Comparison of ENCODE assay signal across 30 cellular contexts in the genomic region with DNA sequence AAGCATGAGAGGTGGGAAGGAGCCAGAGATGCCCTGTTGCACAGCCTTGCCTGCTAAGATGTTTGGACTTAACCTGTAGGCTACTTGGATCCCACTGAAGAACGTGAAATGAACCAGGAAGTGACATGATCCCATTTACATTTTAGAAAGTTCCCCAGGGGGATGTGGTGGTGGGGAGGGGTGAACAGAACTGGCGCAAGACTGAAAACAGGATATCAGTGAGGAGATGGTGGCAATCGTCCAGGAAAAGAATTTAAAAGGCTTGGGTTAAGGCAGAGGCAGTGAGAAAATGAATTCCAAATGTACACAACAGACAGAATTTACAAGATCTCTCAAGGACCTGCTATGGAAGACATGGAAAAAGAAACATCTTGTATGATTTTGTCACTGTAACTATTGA. TPM values are rescaled to one million over a fixed set of nuclear protein-coding genes. Genes with fewer than 3 reads are reported as not detected.
DNase-seq lines count a peak whose midpoint lies in the region; ATAC-seq and TF ChIP-seq lines count a peak whose summit lies in the region.
"Had no signal": no experiment of that assay in that cellular context is flagged by ENCODE, and none has a peak within 500 bp of the region (broad histone marks: within the 10 kb centered on the region; RNA-seq: fewer than 3 reads in every experiment).

No MANE protein-coding gene starts in this region.

- intact Hi-C loops in PC-3 (cut with micrococcal nuclease), result no loop called here

- no peak for TF ChIP-seq CTCF in NB4 (IDR thresholded peaks at IDR 0.05; ENCODE audit: low read depth, low read length)
- TF ChIP-seq CTCF in choroid plexus epithelial cell (conservative IDR thresholded peaks at IDR 0.05; ENCODE audit: low read depth, low read length), result no peak
- TF ChIP-seq CTCF in PC-3 (conservative IDR thresholded peaks at IDR 0.05; ENCODE audit: low read depth, low read length), result no peak

- H3K9ac ChIP-seq in PC-3 (ENCODE audit: low read length), result no peak overlapping the region
- no peak overlapping the region for H3K9ac ChIP-seq in Karpas-422 (ENCODE audit: low read length)
- H3K9ac ChIP-seq: KMS-11 had no signal

- DNase-seq in EL (peak; percentile 8), NB4 (ENCODE audit: low read depth) (peak; percentile 68), choroid plexus epithelial cell (ENCODE audit: low read depth) (peak; percentile 75), iris pigment epithelial cell (ENCODE audit: low read depth) (peak; percentile 35), PC-3 (no peak), Karpas-422 (no peak)
- no peak for DNase-seq in activated naive CD4-positive, alpha-beta T cell treated with anti-CD3 and anti-CD28 coated beads, Interleukin-2, amount 50 U/mL, for 16 hours
- DNase-seq in stimulated activated CD8-positive, alpha-beta memory T cell treated with anti-CD3 and anti-CD28 coated beads, Interleukin-4, amount 100 ng/mL, for 48 hours, result no peak
- DNase-seq: activated B cell treated with CpG ODN at 0.5 μM for 24 hours; activated CD4-positive, alpha-beta T cell treated with anti-CD3 and anti-CD28 coated beads, Interleukin-2, amount 10 ng/mL, durations not matched to agents 7 days and 5 days; activated effector memory CD4-positive, alpha-beta T cell treated with Interleukin-2 at 50 U/mL for 16 hours; activated T-cell treated with anti-CD3 and anti-CD28 coated beads, Interleukin-2, amount 50 U/mL, for 1 hour; aorta; Calu3; effector memory CD4-positive, alpha-beta T cell; gastrocnemius medialis; NCI-H1417 treated with DMSO at 0.1 percent for 48 hours; NCI-H2081; Peyer's patch; SHP77 treated with DMSO at 0.1 percent for 48 hours; stimulated activated naive CD4-positive, alpha-beta T cell treated with Interleukin-2 at 50 U/mL for 16 hours; T1000 had no signal

- no peak for TF ChIP-seq POLR2A in NB4 (IDR thresholded peaks at IDR 0.05; ENCODE audit: extremely low read depth, insufficient read length)

- H4K20me1 ChIP-seq in PC-3 (ENCODE audit: low read length), result no peaks in the 10 kb centered on the region
- H4K20me1 ChIP-seq in Karpas-422 (ENCODE audit: insufficient read depth, low read depth, low read length), result no peaks in the 10 kb centered on the region

- POLR2A ChIA-PET in PC-3 (lab: Charles Lee; ENCODE audit: unreplicated experiment), result no interaction called here

- H3K27ac ChIP-seq in PC-3 (ENCODE audit: low read length) (no peak overlapping the region), Karpas-422 (ENCODE audit: low read length) (no peak overlapping the region)
- H3K27ac ChIP-seq: cardiac muscle cell, coronary artery, gastrocnemius medialis, KMS-11, Peyer's patch, right atrium auricular region had no signal

- no peak overlapping the region for H3K4me2 ChIP-seq in PC-3 (ENCODE audit: low read length)
- no peak overlapping the region for H3K4me2 ChIP-seq in Karpas-422 (ENCODE audit: low read depth, low read length, poor library complexity, severe bottlenecking)
- H3K4me2 ChIP-seq: KMS-11, smooth muscle cell had no signal

- no peaks in the 10 kb centered on the region for H3K9me3 ChIP-seq in PC-3 (ENCODE audit: low read length)
- no peaks in the 10 kb centered on the region for H3K9me3 ChIP-seq in Karpas-422 (ENCODE audit: low read length)
- H3K9me3 ChIP-seq: gastrocnemius medialis, Peyer's patch, right atrium auricular region had no signal

- BruUV-seq in PC-3 (replicated peaks; lab: Mats Ljungman, UMichigan), result no TSS peak

- H2AFZ ChIP-seq in PC-3 (ENCODE audit: low read length) (no peak overlapping the region), Karpas-422 (ENCODE audit: low read length) (no peak overlapping the region)

- no peaks in the 10 kb centered on the region for H3F3A ChIP-seq in PC-3 (ENCODE audit: low read length, unreplicated experiment)

- no peaks in the 10 kb centered on the region for H3K27me3 ChIP-seq in PC-3 (ENCODE audit: low read length)
- no peaks in the 10 kb centered on the region for H3K27me3 ChIP-seq in Karpas-422 (ENCODE audit: low read length)
- H3K27me3 ChIP-seq: cardiac muscle cell, gastrocnemius medialis, Peyer's patch, right atrium auricular region had no signal

- H3K9me2 ChIP-seq in PC-3 (replicated peaks; ENCODE audit: low read length) (no peaks in the 10 kb centered on the region), Karpas-422 (replicated peaks; ENCODE audit: insufficient read depth, low read length) (no peaks in the 10 kb centered on the region)

- CTCF ChIA-PET in PC-3 (lab: Charles Lee), result no interaction called here

- H3K4me1 ChIP-seq in PC-3 (ENCODE audit: insufficient read depth, low read length) (no peaks in the 10 kb centered on the region), Karpas-422 (ENCODE audit: low read length) (peaks cover 5% of the 10 kb centered on the region)
- H3K4me1 ChIP-seq: gastrocnemius medialis, Peyer's patch, right atrium auricular region had no signal

- H3K36me3 ChIP-seq in PC-3 (ENCODE audit: low read depth, low read length) (no peaks in the 10 kb centered on the region), Karpas-422 (ENCODE audit: insufficient read depth, low read length) (no peaks in the 10 kb centered on the region)
- H3K36me3 ChIP-seq: cardiac muscle cell, gastrocnemius medialis, Peyer's patch, right atrium auricular region had no signal

- H3K4me3 ChIP-seq in NB4 (ENCODE audit: low read depth, low read length) (no peak overlapping the region), choroid plexus epithelial cell (ENCODE audit: low read depth, low read length) (no peak overlapping the region), PC-3 (ENCODE audit: low read length) (no peak overlapping the region), Karpas-422 (ENCODE audit: low read length) (no peak overlapping the region)
- H3K4me3 ChIP-seq: cardiac muscle cell, coronary artery, gastrocnemius medialis, Peyer's patch, right atrium auricular region, smooth muscle cell had no signal

- ATAC-seq in PC-3, result no peak
- ATAC-seq: gastrocnemius medialis had no signal

- H3K79me2 ChIP-seq in PC-3 (ENCODE audit: low read length), result no peaks in the 10 kb centered on the region
- no peaks in the 10 kb centered on the region for H3K79me2 ChIP-seq in Karpas-422 (ENCODE audit: low read length)

RNA-seq across cellular contexts. Expression of gene SULT1C2, which starts 42.3 kb away (rescaled TPM):
- not detected in 2 replicates for total RNA-seq in PC-3 (2014; rRNA removed)
- total RNA-seq in Karpas-422 (2014; rRNA removed; shearing (Covaris generic); ENCODE audit: low replicate concordance), result not detected in 2 replicates
- total RNA-seq: activated B cell treated with CpG ODN at 0.5 μM for 24 hours; activated CD4-positive, alpha-beta T cell treated with anti-CD3 and anti-CD28 coated beads, Interleukin-2, amount 10 ng/mL, durations not matched to agents 7 days and 5 days; activated CD8-positive, alpha-beta memory T cell treated with anti-CD3 and anti-CD28 coated beads for 36 hours; lung microvascular endothelial cell; smooth muscle cell had no signal

RNA-seq across cellular contexts. Expression of gene SULT1C4, which starts 46.8 kb away (rescaled TPM):
- not detected in 2 replicates for total RNA-seq in PC-3 (2014; rRNA removed)
- total RNA-seq in Karpas-422 (2014; rRNA removed; shearing (Covaris generic); ENCODE audit: low replicate concordance), result not detected in 2 replicates
- total RNA-seq: activated B cell treated with CpG ODN at 0.5 μM for 24 hours; activated CD4-positive, alpha-beta T cell treated with anti-CD3 and anti-CD28 coated beads, Interleukin-2, amount 10 ng/mL, durations not matched to agents 7 days and 5 days; activated CD8-positive, alpha-beta memory T cell treated with anti-CD3 and anti-CD28 coated beads for 36 hours; Calu3; Daoy had no signal

Comparison
In these comparisons a context has a peak if more than half of its experiments do, and no peak if none do; other contexts are left out.
1. DNase-seq: peak in EL (single experiment), NB4 (single experiment), choroid plexus epithelial cell (single experiment) and iris pigment epithelial cell (single experiment); none in activated naive CD4-positive, alpha-beta T cell treated with anti-CD3 and anti-CD28 coated beads, Interleukin-2, amount 50 U/mL, for 16 hours (single experiment), PC-3 (single experiment), Karpas-422 (single experiment) and stimulated activated CD8-positive, alpha-beta memory T cell treated with anti-CD3 and anti-CD28 coated beads, Interleukin-4, amount 100 ng/mL, for 48 hours (single experiment).